In the genomic region with DNA sequence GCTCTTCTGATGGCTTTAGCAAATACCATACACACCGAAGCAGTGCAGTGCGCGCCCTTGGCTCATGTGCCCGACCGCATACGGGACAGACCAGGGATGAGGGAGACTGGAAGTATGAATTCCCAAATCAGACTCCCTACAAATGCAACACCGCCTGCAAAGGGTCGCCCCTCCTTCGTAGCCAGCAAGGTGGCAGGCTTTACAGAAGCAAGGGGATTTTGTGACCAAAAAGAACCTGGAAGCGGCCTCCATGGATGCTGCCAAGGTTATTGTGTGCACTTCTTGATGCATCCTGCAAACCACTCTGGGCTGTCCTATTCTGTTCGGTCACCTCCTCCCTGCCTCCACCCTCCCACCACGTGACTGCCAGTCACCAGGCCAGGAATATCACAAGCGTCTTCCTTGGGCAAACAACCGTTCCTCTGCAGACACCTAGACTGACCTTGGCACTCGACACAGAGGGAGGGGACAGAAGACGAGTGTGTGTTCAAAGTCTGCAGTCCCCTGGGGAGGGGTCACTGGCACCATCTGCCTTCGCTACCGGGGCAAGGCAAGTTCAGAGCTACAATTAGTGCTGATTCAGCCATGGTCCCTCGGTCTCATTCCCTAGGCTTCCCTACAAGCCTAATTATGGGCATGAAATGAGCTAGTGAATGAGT, we compare ENCODE assay signal across 11 cellular contexts.
DNase-seq lines count a peak whose midpoint lies in the region; ATAC-seq and TF ChIP-seq lines count a peak whose summit lies in the region.
"Had no signal": no experiment of that assay in that cellular context is flagged by ENCODE, and none has a peak within 500 bp of the region (broad histone marks: within the 10 kb centered on the region; RNA-seq: fewer than 3 reads in every experiment).

No MANE protein-coding gene starts in this region.

- in situ Hi-C loops in HAP-1 (cut with MboI; ENCODE audit: low sequenced_read_pairs), result no loop called here

- H3K27ac Mint-ChIP-seq in activated CD4-positive, alpha-beta T cell treated with anti-CD3 and anti-CD28 coated beads, Interleukin-2, amount 10 ng/mL, durations not matched to agents 24 days and 14 days, result no peak overlapping the region

- H3K4me1 ChIP-seq in right atrium auricular region (no peaks in the 10 kb centered on the region), HAP-1 (no peaks in the 10 kb centered on the region)
- H3K4me1 ChIP-seq: thyroid gland had no signal

- no peaks in the 10 kb centered on the region for H3K36me3 Mint-ChIP-seq in activated CD4-positive, alpha-beta T cell treated with anti-CD3 and anti-CD28 coated beads, Interleukin-2, amount 10 ng/mL, durations not matched to agents 24 days and 14 days (ENCODE audit: low read depth)

- H3K4me3 Mint-ChIP-seq in activated CD4-positive, alpha-beta T cell treated with anti-CD3 and anti-CD28 coated beads, Interleukin-2, amount 10 ng/mL, durations not matched to agents 24 days and 14 days, result no peak overlapping the region

- peaks cover 10% of the 10 kb centered on the region for H3K9me3 Mint-ChIP-seq in activated CD4-positive, alpha-beta T cell treated with anti-CD3 and anti-CD28 coated beads, Interleukin-2, amount 10 ng/mL, durations not matched to agents 24 days and 14 days

- peaks cover 17% of the 10 kb centered on the region for H3K27me3 Mint-ChIP-seq in activated CD4-positive, alpha-beta T cell treated with anti-CD3 and anti-CD28 coated beads, Interleukin-2, amount 10 ng/mL, durations not matched to agents 24 days and 14 days

- intact Hi-C loops in Right ventricle myocardium inferior (cut with DNase I) (no loop called here), left cardiac atrium (cut with DNase I) (no loop called here)
- intact Hi-C loops in activated CD4-positive, alpha-beta T cell treated with anti-CD3 and anti-CD28 coated beads, Interleukin-2, amount 10 ng/mL, durations not matched to agents 24 days and 14 days (cut with micrococcal nuclease), result no loop called here

- no peak for DNase-seq in Right ventricle myocardium inferior (ENCODE audit: missing footprints)
- DNase-seq in right atrium auricular region (ENCODE audit: low spot score), result no peak
- DNase-seq in NCI-H748 treated with DMSO at 0.1 percent for 48 hours (lab: John Stamatoyannopoulos, UW), result peak; percentile 29
- DNase-seq in left cardiac atrium, result no peak
- no peak for DNase-seq in A172 (ENCODE audit: low spot score)
- DNase-seq in activated CD4-positive, alpha-beta T cell treated with anti-CD3 and anti-CD28 coated beads, Interleukin-2, amount 10 ng/mL, durations not matched to agents 24 days and 14 days, result no peak
- DNase-seq in HAP-1 (ENCODE audit: low spot score in 2 of 2), result no peak
- DNase-seq: dermis blood vessel endothelial cell, T-helper 9 cell, thyroid gland had no signal

- peak; percentile 74 for ATAC-seq in Right ventricle myocardium inferior
- peak; percentile 23 to 29 for ATAC-seq in left cardiac atrium
- no peak for ATAC-seq in GM21515 (IDR thresholded peaks at IDR 0.05; ENCODE audit: unreplicated experiment)

- no peaks in the 10 kb centered on the region for H3K36me3 ChIP-seq in right atrium auricular region
- H3K36me3 ChIP-seq in HAP-1 (replicated peaks), result no peaks in the 10 kb centered on the region
- H3K36me3 ChIP-seq: thyroid gland had no signal

- TF ChIP-seq CTCF in right atrium auricular region (IDR thresholded peaks at IDR 0.05), result no peak

- H3K27me3 ChIP-seq in right atrium auricular region (no peaks in the 10 kb centered on the region), HAP-1 (ENCODE audit: low read depth) (no peaks in the 10 kb centered on the region)
- H3K27me3 ChIP-seq: thyroid gland had no signal

- peaks cover 10% of the 10 kb centered on the region for H3K4me1 Mint-ChIP-seq in activated CD4-positive, alpha-beta T cell treated with anti-CD3 and anti-CD28 coated beads, Interleukin-2, amount 10 ng/mL, durations not matched to agents 24 days and 14 days

- H3K9me3 ChIP-seq in right atrium auricular region (peaks cover 0 to 9% of the 10 kb centered on the region in 2 donors), HAP-1 (no peaks in the 10 kb centered on the region)
- H3K9me3 ChIP-seq: thyroid gland had no signal

- H3K4me3 ChIP-seq in right atrium auricular region (no peak overlapping the region), HAP-1 (no peak overlapping the region)
- H3K4me3 ChIP-seq: thyroid gland had no signal

- no peak overlapping the region for H3K27ac ChIP-seq in right atrium auricular region
- H3K27ac ChIP-seq: thyroid gland had no signal
